ENCODE assay signal across 7 cellular contexts in genomic region chrX:129337264-129337663, GRCh38.
DNase-seq lines count a peak whose midpoint lies in the region; ATAC-seq and TF ChIP-seq lines count a peak whose summit lies in the region.
"Not testable (repeated sequence)": the region's sequence is repeated elsewhere in the genome, so short reads cannot be mapped to it uniquely, and the experiment has no call there.

No MANE protein-coding gene starts in this region.

- H3K27me3 Mint-ChIP-seq in GM23338 (ENCODE audit: insufficient read depth, low read depth, poor library complexity); osteocyte (ENCODE audit: unreplicated experiment): not testable (repeated sequence)
- H3K27me3 Mint-ChIP-seq in WTC11 (ENCODE audit: low read depth), result peaks cover 27% of the 10 kb centered on the region

- H3K36me3 Mint-ChIP-seq in GM23338 (ENCODE audit: low read depth), result peaks cover 18% of the 10 kb centered on the region; the same call in 2 of the 3 replicates
- peaks cover 13% of the 10 kb centered on the region for H3K36me3 Mint-ChIP-seq in WTC11
- H3K36me3 Mint-ChIP-seq in osteocyte (ENCODE audit: unreplicated experiment), result not testable (repeated sequence)

- not testable (repeated sequence) for H3K27ac Mint-ChIP-seq in GM23338; WTC11; osteocyte (ENCODE audit: unreplicated experiment)

- not testable (repeated sequence) for H4K20me1 ChIP-seq in GM23338 (replicated peaks; ENCODE audit: insufficient read depth); hepatocyte (ENCODE audit: insufficient read depth, poor library complexity, severe bottlenecking)

- H3K4me3 ChIP-seq in GM23338 (peak overlapping the region; percentile 47), HUES6 (ENCODE audit: low read depth, low read length) (peak overlapping the region; percentile 87), hepatocyte (peak overlapping the region; percentile 10), iPS-18c (ENCODE audit: insufficient read depth, low read depth, low read length) (peak overlapping the region; percentile 36; the same call in 1 of the 2 replicates)
- H3K4me3 ChIP-seq in mucosa of descending colon, result not testable (repeated sequence)

- POLR2A ChIA-PET in WTC11 (lab: Charles Lee), result not testable (repeated sequence)

- WGBS in hepatocyte (ENCODE audit: low lambda C conversion rate, missing lambda C conversion rate), result 38% methylated on average over 16 of the region's 16 CpGs

- H3F3A ChIP-seq in GM23338 (replicated peaks; ENCODE audit: low read depth), result not testable (repeated sequence)

- H3K79me2 ChIP-seq in GM23338 (replicated peaks; ENCODE audit: insufficient read depth); hepatocyte: not testable (repeated sequence)

- H3K27me3 ChIP-seq in GM23338 (ENCODE audit: insufficient read depth); HUES6 (ENCODE audit: control insufficient read depth, insufficient read depth, low read length); hepatocyte: not testable (repeated sequence)

- not testable (repeated sequence) for TF ChIP-seq CTCF in GM23338 (conservative IDR thresholded peaks at IDR 0.05; ENCODE audit: low read depth in 2 of 2); WTC11 (IDR thresholded peaks at IDR 0.05); hepatocyte (IDR thresholded peaks at IDR 0.05; ENCODE audit: poor library complexity); mucosa of descending colon (IDR thresholded peaks at IDR 0.05); osteocyte (IDR thresholded peaks at IDR 0.05)

- H3K9me3 ChIP-seq in HUES6 (ENCODE audit: control insufficient read depth, insufficient read depth, low read depth, low read length), result peaks cover 27% of the 10 kb centered on the region
- not testable (repeated sequence) for H3K9me3 ChIP-seq in hepatocyte (ENCODE audit: low read depth); iPS-18c (ENCODE audit: control insufficient read depth, insufficient read depth, low read length); mucosa of descending colon

- not testable (repeated sequence) for H3K27ac ChIP-seq in GM23338 (ENCODE audit: low read depth); HUES6 (ENCODE audit: low read depth, low read length); hepatocyte

- ATAC-seq in GM23338, WTC11, mucosa of descending colon: not testable (repeated sequence)

- not testable (repeated sequence) for DNase-seq in GM23338 (ENCODE audit: low spot score); hepatocyte (ENCODE audit: low spot score); osteocyte (ENCODE audit: extremely low spot score, unreplicated experiment)
- DNase-seq in WTC11 (ENCODE audit: low spot score), result peak; percentile 46
- DNase-seq in mucosa of descending colon, result peak in 2 of 3 donors; percentile 21 to 24

- H3K9me2 ChIP-seq in GM23338 (ENCODE audit: insufficient read depth); hepatocyte (replicated peaks; ENCODE audit: insufficient read depth): not testable (repeated sequence)

- not testable (repeated sequence) for H3K4me1 Mint-ChIP-seq in GM23338, WTC11
- peaks cover 13% of the 10 kb centered on the region for H3K4me1 Mint-ChIP-seq in osteocyte (ENCODE audit: unreplicated experiment)

- not testable (repeated sequence) for H3K4me1 ChIP-seq in GM23338 (ENCODE audit: insufficient read depth); HUES6 (ENCODE audit: control insufficient read depth, insufficient read depth, low read length); hepatocyte (ENCODE audit: insufficient read depth); mucosa of descending colon (ENCODE audit: low read depth)

- CTCF ChIA-PET in WTC11 (lab: Charles Lee), result interaction anchor here (1.3 kb wide), 1 partner anchor 10 kb away, joined by 3 read pairs; no protein-coding TSS in a partner anchor

- H3K4me3 Mint-ChIP-seq in GM23338 (peak overlapping the region; percentile 56; the same call in 2 of the 3 replicates), WTC11 (peak overlapping the region; percentile 90), osteocyte (ENCODE audit: unreplicated experiment) (peak overlapping the region; percentile 73)

- H2AFZ ChIP-seq in GM23338, result not testable (repeated sequence)
- H2AFZ ChIP-seq in hepatocyte, result peak overlapping the region; percentile 18

- intact Hi-C loops in mucosa of descending colon (cut with DNase I, micrococcal nuclease), result not testable (repeated sequence)

- peak overlapping the region; percentile 88 for H3K9ac ChIP-seq in HUES6 (ENCODE audit: low read length)

- H3K9me3 Mint-ChIP-seq in GM23338, result peaks cover 32% of the 10 kb centered on the region; the same call in 2 of the 3 replicates
- H3K9me3 Mint-ChIP-seq in WTC11, result peaks cover 29% of the 10 kb centered on the region
- peaks cover 17% of the 10 kb centered on the region for H3K9me3 Mint-ChIP-seq in osteocyte (ENCODE audit: unreplicated experiment)

- H3K36me3 ChIP-seq in GM23338 (ENCODE audit: insufficient read depth); HUES6 (ENCODE audit: control insufficient read depth, insufficient read depth, low read length); hepatocyte (replicated peaks; ENCODE audit: insufficient read depth, low read depth); mucosa of descending colon (ENCODE audit: low read depth): not testable (repeated sequence)

- H3K4me2 ChIP-seq in GM23338 (peak overlapping the region; percentile 57), hepatocyte (peak overlapping the region; percentile 69)

TF ChIP-seq in WTC11, 78 proteins besides CTCF, POLR2A, EP300 and RAD21:
- TF ChIP-seq FOXP1 (CRISPR knock-in tag; IDR thresholded peaks at IDR 0.05; ENCODE audit: borderline replicate concordance), result peak; percentile 66; the same call in 1 of the 2 replicates
- peak; percentile 50; the same call in 1 of the 2 replicates for TF ChIP-seq MAX (CRISPR knock-in tag; IDR thresholded peaks at IDR 0.05)
- TF ChIP-seq FOXK1 (CRISPR knock-in tag; IDR thresholded peaks at IDR 0.05), result peak; percentile 91
